ENCODE assay signal across 23 cellular contexts in genomic region chr11:10551845-10552352, GRCh38. TPM values are rescaled to one million over a fixed set of nuclear protein-coding genes. Genes with fewer than 3 reads are reported as not detected.
A peak's percentile ranks its signal among the peaks of the same experiment; 100 is the strongest.
DNase-seq lines count a peak whose midpoint lies in the region; ATAC-seq, FAIRE-seq and TF ChIP-seq lines count a peak whose summit lies in the region.
"Had no signal": no experiment of that assay in that cellular context is flagged by ENCODE, and none has a peak within 500 bp of the region (broad histone marks: within the 10 kb centered on the region; RNA-seq: fewer than 3 reads in every experiment).

No MANE protein-coding gene starts in this region.

- H3K9me3 Mint-ChIP-seq in GM23338 (peaks cover 4% of the 10 kb centered on the region; the same call in 2 of the 3 replicates), HFFc6 (peaks cover 11% of the 10 kb centered on the region)
- H3K9me3 Mint-ChIP-seq: H9 had no signal

- no peaks in the 10 kb centered on the region for H3K9me2 ChIP-seq in GM23338 (ENCODE audit: insufficient read depth)

- in situ Hi-C loops in K562 (cut with MboI) (no loop called here), brain microvascular endothelial cell (cut with HindIII; ENCODE audit: low pct_ligation_motif_present, low sequenced_read_pairs) (no loop called here)

- no peak for TF ChIP-seq CTCF in A673 (conservative IDR thresholded peaks at IDR 0.05; ENCODE audit: low read depth, low read length)
- TF ChIP-seq CTCF in GM23338 (conservative IDR thresholded peaks at IDR 0.05; ENCODE audit: low read depth in 2 of 2): no peak
- TF ChIP-seq CTCF in HFFc6 (IDR thresholded peaks at IDR 0.05): no peak
- no peak for TF ChIP-seq CTCF in K562 (IDR thresholded peaks at IDR 0.05 in 2 of 3, conservative IDR thresholded peaks at IDR 0.05 in 1 of 3; ENCODE audit: insufficient read depth in 2 of 3, low read depth in 1 of 3, low read length in 3 of 3)
- no peak for TF ChIP-seq CTCF in brain microvascular endothelial cell (IDR thresholded peaks at IDR 0.05; ENCODE audit: low read depth, low read length, missing control alignments)

- peak; percentile 91 for DNase-seq in A673 (ENCODE audit: low spot score)
- no peak for DNase-seq in GM23338 (ENCODE audit: low spot score)
- DNase-seq in HFFc6: no peak
- DNase-seq in K562 (ENCODE audit: extremely low read depth in 1 of 4, low spot score in 3 of 4): no peak
- no peak for DNase-seq in left lobe of liver (ENCODE audit: low spot score)
- DNase-seq in brain microvascular endothelial cell: no peak
- no peak for DNase-seq in T-helper 2 cell
- DNase-seq: 8988T; C1 segment of cervical spinal cord; Caco-2; CD4-positive, CD25-positive, alpha-beta regulatory T cell; CD8-positive, alpha-beta T cell; DMS 273 treated with DMSO at 0.1 percent for 48 hours; DMS79; EL; GDM1; GM23248; H9 had no signal

- peak overlapping the region; percentile 84 for H3K27ac ChIP-seq in A673 (ENCODE audit: low read depth, low read length, poor library complexity, severe bottlenecking)
- no peak overlapping the region for H3K27ac ChIP-seq in GM23338 (ENCODE audit: low read depth)
- no peak overlapping the region for H3K27ac ChIP-seq in K562 (ENCODE audit: extremely low read depth, low read depth, low read length)
- no peak overlapping the region for H3K27ac ChIP-seq in brain microvascular endothelial cell
- H3K27ac ChIP-seq: A549, GM23248 had no signal

- H3K4me3 Mint-ChIP-seq in GM23338 (no peak overlapping the region), HFFc6 (no peak overlapping the region)
- H3K4me3 Mint-ChIP-seq: CD4-positive, CD25-positive, alpha-beta regulatory T cell; CD8-positive, alpha-beta T cell; H9 had no signal

- H2AFZ ChIP-seq in GM23338 (0 out of 2 replicates have a peak overlapping the region, but pooled peaks have one; percentile 14), K562 (ENCODE audit: low read depth, low read length) (no peak overlapping the region)
- H2AFZ ChIP-seq: GM23248 had no signal

- BruUV-seq in A673 (replicated peaks; lab: Mats Ljungman, UMichigan): no TSS peak
- no TSS peak for BruUV-seq in K562 (replicated peaks; lab: Mats Ljungman, UMichigan)

- H3K4me1 Mint-ChIP-seq in GM23338 (peaks cover 6% of the 10 kb centered on the region; the same call in 1 of the 3 replicates), HFFc6 (ENCODE audit: low read depth) (peaks cover 32% of the 10 kb centered on the region)
- H3K4me1 Mint-ChIP-seq: CD4-positive, CD25-positive, alpha-beta regulatory T cell had no signal

- WGBS in K562 (ENCODE audit: insufficient coverage, low coverage, missing lambda C conversion rate): 49% methylated on average over 3 of the region's 3 CpGs

- peaks cover 16% of the 10 kb centered on the region for H3K9me3 ChIP-seq in A673 (ENCODE audit: low read depth, low read length, poor library complexity, severe bottlenecking)
- H3K9me3 ChIP-seq in K562 (replicated peaks; ENCODE audit: control insufficient read depth, insufficient read depth, low read depth, low read length): no peaks in the 10 kb centered on the region

- no peak overlapping the region for H3K9ac ChIP-seq in K562 (ENCODE audit: insufficient read depth in 1 of 2, low read depth in 2 of 2, low read length in 2 of 2)
- H3K9ac ChIP-seq: GM23248 had no signal

- H4K20me1 ChIP-seq in GM23338 (replicated peaks; ENCODE audit: insufficient read depth): no peaks in the 10 kb centered on the region
- no peaks in the 10 kb centered on the region for H4K20me1 ChIP-seq in K562 (replicated peaks; ENCODE audit: control insufficient read depth, insufficient read depth, low read length)

- H3K27ac Mint-ChIP-seq in GM23338 (no peak overlapping the region), HFFc6 (peak overlapping the region; percentile 73)
- H3K27ac Mint-ChIP-seq: CD4-positive, CD25-positive, alpha-beta regulatory T cell; CD8-positive, alpha-beta T cell; H9 had no signal

- peaks cover 30% of the 10 kb centered on the region for H3K4me1 ChIP-seq in A673 (ENCODE audit: insufficient read depth, low read length, poor library complexity, severe bottlenecking)
- no peaks in the 10 kb centered on the region for H3K4me1 ChIP-seq in GM23338 (ENCODE audit: insufficient read depth)
- no peaks in the 10 kb centered on the region; a peak in 1 of 5 replicates for H3K4me1 ChIP-seq in K562 (replicated peaks in 1 of 2; ENCODE audit: control insufficient read depth in 2 of 2, insufficient read depth in 2 of 2, low read length in 2 of 2)
- H3K4me1 ChIP-seq: Caco-2 had no signal

- H3K27me3 Mint-ChIP-seq in GM23338 (ENCODE audit: insufficient read depth, low read depth, poor library complexity) (peaks cover 2% of the 10 kb centered on the region), HFFc6 (ENCODE audit: insufficient read depth) (no peaks in the 10 kb centered on the region; the same call in 1 of the 2 replicates)

- no peak for FAIRE-seq in K562 (lab: Jason Lieb, UNC)
- FAIRE-seq: D721Med, GM12878, GM19239 had no signal

- H3K27me3 ChIP-seq in A673 (replicated peaks; ENCODE audit: insufficient read depth, low read depth, low read length, poor library complexity): no peaks in the 10 kb centered on the region
- H3K27me3 ChIP-seq in GM23338 (ENCODE audit: insufficient read depth): no peaks in the 10 kb centered on the region
- H3K27me3 ChIP-seq in K562 (ENCODE audit: control insufficient read depth in 2 of 2, insufficient read depth in 2 of 2, low read length in 2 of 2): no peaks in the 10 kb centered on the region
- no peaks in the 10 kb centered on the region for H3K27me3 ChIP-seq in brain microvascular endothelial cell (replicated peaks)

- ATAC-seq in GM23338 (no peak), K562 (no peak), left lobe of liver (no peak)
- ATAC-seq: A549; CD8-positive, alpha-beta T cell; GM12878 had no signal

- H3K9me1 ChIP-seq in K562 (ENCODE audit: control insufficient read depth, insufficient read depth, low read length): no peaks in the 10 kb centered on the region

- TF ChIP-seq EP300 in K562 (IDR thresholded peaks at IDR 0.05; ENCODE audit: low read length): no peak

- CTCF ChIA-PET in A673 (lab: Charles Lee): interaction anchor here (0.8 to 1.3 kb wide), 2 partner anchors 10 to 11 kb away, joined by 3 read pairs; partner anchors contain the start of gene RNF141
- CTCF ChIA-PET in K562 (lab: Yijun Ruan, JAX; ENCODE audit: low intra/inter-chr PET ratio): no interaction called here

- POLR2A ChIA-PET in A673 (lab: Charles Lee; ENCODE audit: low non-redundant PET) (no interaction called here), K562 (lab: Yijun Ruan, JAX) (interaction anchor here (0.7 kb wide), 1 partner anchor 70 kb away, joined by 4 read pairs; no protein-coding TSS in a partner anchor)

- H3F3A ChIP-seq in GM23338 (replicated peaks; ENCODE audit: low read depth): no peaks in the 10 kb centered on the region

- H3K4me2 ChIP-seq in GM23338 (no peak overlapping the region), K562 (ENCODE audit: insufficient read depth, low read length) (no peak overlapping the region)

- intact Hi-C loops in A673 (cut with micrococcal nuclease; ENCODE audit: unreplicated experiment): no loop called here
- intact Hi-C loops in K562 (cut with micrococcal nuclease): no loop called here

- no peak for TF ChIP-seq RAD21 in K562 (CRISPR knock-in tag; conservative IDR thresholded peaks at IDR 0.05 in 1 of 2, IDR thresholded peaks at IDR 0.05 in 1 of 2)

- H3K79me2 ChIP-seq in GM23338 (replicated peaks; ENCODE audit: insufficient read depth) (no peaks in the 10 kb centered on the region), K562 (ENCODE audit: control insufficient read depth, insufficient read depth, low read length) (no peaks in the 10 kb centered on the region)

- TF ChIP-seq POLR2A in K562 (conservative IDR thresholded peaks at IDR 0.05): no peak

- H3K36me3 ChIP-seq in A673 (ENCODE audit: insufficient read depth, low read length, poor library complexity, severe bottlenecking): no peaks in the 10 kb centered on the region
- H3K36me3 ChIP-seq in GM23338 (ENCODE audit: insufficient read depth): no peaks in the 10 kb centered on the region
- H3K36me3 ChIP-seq in K562 (ENCODE audit: control insufficient read depth, insufficient read depth, low read length): no peaks in the 10 kb centered on the region
- no peaks in the 10 kb centered on the region for H3K36me3 ChIP-seq in brain microvascular endothelial cell (replicated peaks)

- no peak overlapping the region for H3K4me3 ChIP-seq in A673 (ENCODE audit: low read depth, low read length, poor library complexity, severe bottlenecking)
- no peak overlapping the region for H3K4me3 ChIP-seq in GM23338
- no peak overlapping the region for H3K4me3 ChIP-seq in K562
- H3K4me3 ChIP-seq in brain microvascular endothelial cell (ENCODE audit: low read depth, low read length): no peak overlapping the region
- H3K4me3 ChIP-seq: A549, GM12878, GM23248 had no signal

- H3K36me3 Mint-ChIP-seq in GM23338 (ENCODE audit: low read depth) (no peaks in the 10 kb centered on the region), HFFc6 (ENCODE audit: low read depth) (peaks cover 9% of the 10 kb centered on the region)
- H3K36me3 Mint-ChIP-seq: CD4-positive, CD25-positive, alpha-beta regulatory T cell; CD8-positive, alpha-beta T cell had no signal

RNA-seq across cellular contexts. Expression of gene RNF141, which starts 10.9 kb away (rescaled TPM):
- total RNA-seq in A673 (2021): 36.4 and 48.4 TPM in 2 replicates
- total RNA-seq in GM23338 (2014; rRNA removed; shearing (Covaris generic)): 26.5 and 26.9 TPM in 2 replicates
- 9.4 and 11.4 TPM in 2 replicates for polyA plus RNA-seq in GM23338 (2016; fragmentation: Nextera tagmentation; extraction: Ambion mirVana)
- total RNA-seq in HFFc6 (2021; fragmentation: NEBNext Ultra II Directional; extraction: Animal tissue kit (Norgen Biotek cat#: 25700)): 10 to 100 TPM; 41.9 to 55.8 (median 55.1) TPM
- total RNA-seq in K562 (2011; cell fraction: chromatin; rRNA removed; ENCODE audit: low replicate concordance): 5.2 and 16.2 TPM in 2 replicates
- 2.7 and 4.2 TPM in 2 replicates for total RNA-seq in K562 (2011; cell fraction: nucleolus; rRNA removed)
- total RNA-seq in K562 (2011; cell fraction: nucleoplasm; rRNA removed): 10.6 and 20.5 TPM in 2 replicates
- total RNA-seq in K562 (2014; rRNA removed): 9.5 and 9.7 TPM in 2 replicates
- total RNA-seq in K562 (2014; rRNA removed; fragmentation: Illumina TruSeq; extraction: Trizol): 20.7 and 26.1 TPM in 2 replicates
- 13.8 and 16.0 TPM in 2 replicates for total RNA-seq in K562 (2015; rRNA removed; fragmentation: Illumina TruSeq; extraction: Trizol)
- 18.9 and 20.6 TPM in 2 replicates for total RNA-seq in K562 (2021)
- polyA plus RNA-seq in K562 (2011; rRNA removed): 23.3 and 27.9 TPM in 2 replicates
- 4.3 and 11.1 TPM in 2 replicates for polyA plus RNA-seq in K562 (2011; cell fraction: cytosol; rRNA removed)
- 7.8 and 10.2 TPM in 2 replicates for polyA plus RNA-seq in K562 (2011; cell fraction: nucleus; rRNA removed)
- 17.6 and 18.3 TPM in 2 replicates for polyA plus RNA-seq in K562 (2012)
- polyA plus RNA-seq in K562 (2014; fragmentation: Illumina TruSeq; extraction: Trizol): 13.1 and 14.6 TPM in 2 replicates
- polyA plus RNA-seq in K562 (2014; fragmentation: Nextera tagmentation; extraction: Ambion mirVana): 10 to 100 TPM; 44.6 to 51.9 TPM
- 15.4 and 16.6 TPM in 2 replicates for polyA plus RNA-seq in K562 (2014; rRNA removed)
- polyA minus RNA-seq in K562 (2011; rRNA and poly(A)+ RNA removed): 20.6 and 29.5 TPM in 2 replicates
- 5.3 and 7.6 TPM in 2 replicates for polyA minus RNA-seq in K562 (2011; cell fraction: cytosol; rRNA and poly(A)+ RNA removed)
- polyA minus RNA-seq in K562 (2011; cell fraction: nucleus; rRNA and poly(A)+ RNA removed): 6.7 and 12.9 TPM in 2 replicates
- 16.9 TPM for total RNA-seq in left lobe of liver

RNA-seq across cellular contexts. Expression of gene LYVE1, which starts 16.6 kb away (rescaled TPM):
- 0.11 and 0.15 TPM in 2 replicates for total RNA-seq in A673 (2021)
- 0.94 TPM in 1 of 2 replicates, not detected in the other for total RNA-seq in GM23338 (2014; rRNA removed; shearing (Covaris generic))
- polyA plus RNA-seq in GM23338 (2016; fragmentation: Nextera tagmentation; extraction: Ambion mirVana): not detected in 2 replicates
- under 1 TPM in 1 of 6 experiments, not detected in 5; 0.09 TPM for total RNA-seq in HFFc6 (2021; fragmentation: NEBNext Ultra II Directional; extraction: Animal tissue kit (Norgen Biotek cat#: 25700))
- 0.44 and 1.2 TPM in 2 replicates for total RNA-seq in K562 (2011; cell fraction: chromatin; rRNA removed; ENCODE audit: low replicate concordance)
- 0.66 and 1.0 TPM in 2 replicates for total RNA-seq in K562 (2011; cell fraction: nucleolus; rRNA removed)
- total RNA-seq in K562 (2011; cell fraction: nucleoplasm; rRNA removed): 0.73 and 1.2 TPM in 2 replicates
- total RNA-seq in K562 (2014; rRNA removed): not detected in 2 replicates
- total RNA-seq in K562 (2014; rRNA removed; fragmentation: Illumina TruSeq; extraction: Trizol): 0.07 and 0.32 TPM in 2 replicates
- 0.14 and 0.34 TPM in 2 replicates for total RNA-seq in K562 (2015; rRNA removed; fragmentation: Illumina TruSeq; extraction: Trizol)
- 0.13 and 0.27 TPM in 2 replicates for total RNA-seq in K562 (2021)
- 0.42 and 1.1 TPM in 2 replicates for polyA plus RNA-seq in K562 (2011; rRNA removed)
- 0.06 and 0.85 TPM in 2 replicates for polyA plus RNA-seq in K562 (2011; cell fraction: cytosol; rRNA removed)
- polyA plus RNA-seq in K562 (2011; cell fraction: nucleus; rRNA removed): 0.14 and 0.15 TPM in 2 replicates
- polyA plus RNA-seq in K562 (2012): 0.29 and 0.34 TPM in 2 replicates
- polyA plus RNA-seq in K562 (2014; fragmentation: Illumina TruSeq; extraction: Trizol): 0.10 and 0.12 TPM in 2 replicates
- polyA plus RNA-seq in K562 (2014; fragmentation: Nextera tagmentation; extraction: Ambion mirVana): under 1 TPM; 0.06 to 0.27 TPM
- polyA plus RNA-seq in K562 (2014; rRNA removed): 0.05 and 0.13 TPM in 2 replicates
- 0.18 and 0.32 TPM in 2 replicates for polyA minus RNA-seq in K562 (2011; rRNA and poly(A)+ RNA removed)
- polyA minus RNA-seq in K562 (2011; cell fraction: cytosol; rRNA and poly(A)+ RNA removed): 1.3 TPM in 1 of 2 replicates, not detected in the other
- 0.22 and 0.40 TPM in 2 replicates for polyA minus RNA-seq in K562 (2011; cell fraction: nucleus; rRNA and poly(A)+ RNA removed)
- total RNA-seq in left lobe of liver: 25.6 TPM
- total RNA-seq: Caco-2; CD4-positive, CD25-positive, alpha-beta regulatory T cell; CD8-positive, alpha-beta T cell; GM23248; H4; H9 had no signal
- polyA plus RNA-seq: CD4-positive, CD25-positive, alpha-beta regulatory T cell; GM12878; GM23248 had no signal

Comparison
In these comparisons a context has a peak if more than half of its experiments do, and no peak if none do; other contexts are left out.
1. RNA of gene LYVE1, which starts 16.6 kb away (total RNA-seq): 25.6 TPM in left lobe of liver (single experiment); 0.94 TPM in GM23338, 0.07 to 1.2 TPM in K562, 0.11 to 0.15 TPM in A673 and 0.09 TPM in HFFc6; every median in the first group is over 10 times any median in the second.